13 cellular contexts compared by ENCODE assay signal in genomic region chr16:4090476-4090875, GRCh38. TPM values are rescaled to one million over a fixed set of nuclear protein-coding genes. Genes with fewer than 3 reads are reported as not detected.
DNase-seq lines count a peak whose midpoint lies in the region; ATAC-seq, FAIRE-seq and TF ChIP-seq lines count a peak whose summit lies in the region.
"Had no signal": no experiment of that assay in that cellular context is flagged by ENCODE, and none has a peak within 500 bp of the region (broad histone marks: within the 10 kb centered on the region; RNA-seq: fewer than 3 reads in every experiment).

No MANE protein-coding gene starts in this region.

- peak in 1 of 2 experiments; percentile 10; a peak in 1 of 6 replicates for ATAC-seq in A549
- ATAC-seq in HG02610 (IDR thresholded peaks at IDR 0.05; ENCODE audit: unreplicated experiment), result no peak
- ATAC-seq in omental fat pad (ENCODE audit: low FRiP score), result no peak

- H3K79me2 ChIP-seq in osteoblast (ENCODE audit: insufficient read depth, low read length), result peaks cover 21% of the 10 kb centered on the region

- H3K27me3 ChIP-seq in right atrium auricular region (no peaks in the 10 kb centered on the region), osteoblast (ENCODE audit: insufficient read depth, low read length) (no peaks in the 10 kb centered on the region)
- H3K27me3 ChIP-seq: uterus had no signal

- no peak for TF ChIP-seq RAD21 in A549 (conservative IDR thresholded peaks at IDR 0.05 in 1 of 2, IDR thresholded peaks at IDR 0.05 in 1 of 2)

- CTCF ChIA-PET in A549 (lab: Yijun Ruan, JAX), result interaction anchor here (0.6 to 2.0 kb wide), 2 partner anchors 22 to 163 kb away, joined by 3 to 6 read pairs; no protein-coding TSS in a partner anchor

- no peak for TF ChIP-seq CTCF in A549 (IDR thresholded peaks at IDR 0.05)
- TF ChIP-seq CTCF in brain (conservative IDR thresholded peaks at IDR 0.05), result no peak
- TF ChIP-seq CTCF in right atrium auricular region (IDR thresholded peaks at IDR 0.05), result no peak
- TF ChIP-seq CTCF in osteoblast (IDR thresholded peaks at IDR 0.05; ENCODE audit: extremely low read depth, low read depth, low read length), result no peak
- TF ChIP-seq CTCF in GM13976 (IDR thresholded peaks at IDR 0.05; ENCODE audit: borderline replicate concordance, control extremely low read depth, extremely low read depth, insufficient read depth, missing control alignments), result no peak
- no peak for TF ChIP-seq CTCF in omental fat pad (IDR thresholded peaks at IDR 0.05)

- POLR2A ChIA-PET in A549 (lab: Yijun Ruan, JAX), result no interaction called here

- peaks cover 8% of the 10 kb centered on the region for H4K20me1 ChIP-seq in osteoblast (ENCODE audit: insufficient read depth, low read length)

- H3K4me3 Mint-ChIP-seq in brain, result peak overlapping the region in 2 of 5 experiments; percentile 27 to 49
- H3K4me3 Mint-ChIP-seq: natural killer cell had no signal

- H3K36me3 ChIP-seq in right atrium auricular region, result no peaks in the 10 kb centered on the region
- no peaks in the 10 kb centered on the region for H3K36me3 ChIP-seq in osteoblast (ENCODE audit: insufficient read depth, low read length)
- H3K36me3 ChIP-seq: uterus had no signal

- H3K4me1 ChIP-seq in A549 (peaks cover 56% of the 10 kb centered on the region), right atrium auricular region (peaks cover 0 to 38% of the 10 kb centered on the region in 2 donors), osteoblast (ENCODE audit: insufficient read depth, low read length) (peaks cover 5% of the 10 kb centered on the region)

- in situ Hi-C loops in GM13976 (cut with MboI; ENCODE audit: low sequenced_read_pairs, unreplicated experiment), result no loop called here

- no peak for TF ChIP-seq POLR2A in A549 (IDR thresholded peaks at IDR 0.05; ENCODE audit: low read length)

- H3K27ac ChIP-seq in A549 (peak overlapping the region; percentile 19 to 57; a peak in 3 of 6 replicates), right atrium auricular region (peak overlapping the region; percentile 81 to 86), osteoblast (ENCODE audit: low read depth, low read length) (no peak overlapping the region)

- DNase-seq in A549 (ENCODE audit: low read depth in 1 of 2, low spot score in 1 of 2) (no peak), right atrium auricular region (ENCODE audit: low spot score) (no peak), osteoblast (ENCODE audit: insufficient read length, low spot score, missing footprints) (no peak), NCI-H2107 (lab: John Stamatoyannopoulos, UW) (no peak), GM13976 (ENCODE audit: low spot score) (no peak), omental fat pad (ENCODE audit: low spot score) (no peak)
- DNase-seq: GOT3, natural killer cell, NCI-H226 had no signal

- H3K9me3 ChIP-seq in A549, result no peaks in the 10 kb centered on the region
- H3K9me3 ChIP-seq in right atrium auricular region, result no peaks in the 10 kb centered on the region
- no peaks in the 10 kb centered on the region for H3K9me3 ChIP-seq in osteoblast (ENCODE audit: low read depth, low read length)
- H3K9me3 ChIP-seq: uterus had no signal

- FAIRE-seq in A549 (lab: Jason Lieb, UNC), result no peak
- FAIRE-seq: G401.6 had no signal

- H3K4me1 Mint-ChIP-seq in brain, result peaks cover 69% of the 10 kb centered on the region

- TF ChIP-seq EP300 in A549 (IDR thresholded peaks at IDR 0.05), result no peak

- peak overlapping the region; percentile 66 for H3K4me2 ChIP-seq in A549
- H3K4me2 ChIP-seq in osteoblast (ENCODE audit: insufficient read depth, low read length), result peak overlapping the region; percentile 61

- H3K4me3 ChIP-seq in A549 (no peak overlapping the region), right atrium auricular region (no peak overlapping the region), osteoblast (ENCODE audit: insufficient read depth, low read length) (peak overlapping the region; percentile 33)
- H3K4me3 ChIP-seq: uterus had no signal

- H3K9me3 Mint-ChIP-seq in brain, result no peaks in the 10 kb centered on the region
- H3K9me3 Mint-ChIP-seq: natural killer cell had no signal

- H3K27ac Mint-ChIP-seq in brain, result peak overlapping the region; percentile 13 to 88 (median 53)

- peaks cover 12% of the 10 kb centered on the region for H3K36me3 Mint-ChIP-seq in brain
- H3K36me3 Mint-ChIP-seq: natural killer cell had no signal

- H3K27me3 Mint-ChIP-seq in brain, result no peaks in the 10 kb centered on the region

- peak overlapping the region; percentile 58 for H2AFZ ChIP-seq in osteoblast (ENCODE audit: low read length)

- WGBS in A549 (ENCODE audit: missing lambda C conversion rate), result 40% methylated on average over 10 of the region's 10 CpGs

TF ChIP-seq in A549, 52 proteins besides CTCF, POLR2A, EP300 and RAD21:
- TF ChIP-seq HMGXB4 (CRISPR knock-in tag; IDR thresholded peaks at IDR 0.05; ENCODE audit: borderline replicate concordance) (no peak), ZFP36 (IDR thresholded peaks at IDR 0.05; ENCODE audit: borderline replicate concordance, partially characterized antibody) (no peak), JUN (IDR thresholded peaks at IDR 0.05) (no peak), ZNF302 (CRISPR knock-in tag; IDR thresholded peaks at IDR 0.05) (no peak), MAX (IDR thresholded peaks at IDR 0.05) (no peak), TFCP2L1 (CRISPR knock-in tag; IDR thresholded peaks at IDR 0.05) (no peak), PBX3 (IDR thresholded peaks at IDR 0.05) (no peak), ESRRA (IDR thresholded peaks at IDR 0.05; ENCODE audit: borderline replicate concordance, low read length) (no peak), HOXB13 (CRISPR knock-in tag; IDR thresholded peaks at IDR 0.05; ENCODE audit: low read depth) (no peak), POLR2AphosphoS2 (conservative IDR thresholded peaks at IDR 0.05; ENCODE audit: low read length) (no peak), PHF8 (IDR thresholded peaks at IDR 0.05; ENCODE audit: borderline replicate concordance, low read depth) (no peak), MAZ (IDR thresholded peaks at IDR 0.05; ENCODE audit: borderline replicate concordance, low read depth, low read length) (no peak), CBX8 (IDR thresholded peaks at IDR 0.05) (no peak), SREBF2 (IDR thresholded peaks at IDR 0.05) (no peak), FOXS1 (CRISPR knock-in tag; IDR thresholded peaks at IDR 0.05) (no peak)

RNA-seq across cellular contexts. Expression of gene ADCY9, which starts 25.8 kb away (rescaled TPM):
- polyA plus RNA-seq in A549 (2011; rRNA removed) (6.2 and 6.9 TPM in 2 replicates), A549 (2017; fragmentation: RNase III; extraction: RNeasy Plus Mini Kit Qiagen cat#74134 plus additional on column Dnase treatment) (7.6 to 9.4 TPM (median 8.7 TPM) in 3 replicates), brain (ENCODE audit: insufficient read depth, low read depth, low replicate concordance) (11.1 TPM)
- 6.0 and 10.4 TPM in 2 replicates for polyA plus RNA-seq in A549 (2012; cell fraction: cytosol; rRNA removed)
- polyA plus RNA-seq in A549 (2012; cell fraction: nucleus; rRNA removed), result 17.4 and 20.0 TPM in 2 replicates
- 13.4 and 15.3 TPM in 2 replicates for polyA minus RNA-seq in A549 (2011; rRNA and poly(A)+ RNA removed)
- total RNA-seq in right atrium auricular region (10 to 100 TPM; 31.5 to 42.2 TPM), osteoblast (27.4 and 29.3 TPM in 2 replicates), omental fat pad (10 to 100 TPM in 3 of 4 donors, 1 to 10 TPM in 1; 8.5 to 16.6 (median 11.5) TPM)
